8 cellular contexts compared by ENCODE assay signal in genomic region chr9:97982191-97982718, GRCh38. TPM values are rescaled to one million over a fixed set of nuclear protein-coding genes. Genes with fewer than 3 reads are reported as not detected.
DNase-seq lines count a peak whose midpoint lies in the region; ATAC-seq and TF ChIP-seq lines count a peak whose summit lies in the region.

No MANE protein-coding gene starts in this region.

- no peak for DNase-seq in AG09309 (ENCODE audit: low read depth)
- DNase-seq in Jurkat, Clone E6-1 (ENCODE audit: low read depth, low spot score): no peak
- no peak for DNase-seq in central memory CD8-positive, alpha-beta T cell (ENCODE audit: low spot score in 2 of 2)
- no peak for DNase-seq in AG20443 (ENCODE audit: low spot score)
- DNase-seq in central memory CD4-positive, alpha-beta T cell: no peak

- no peak for TF ChIP-seq CTCF in AG09309 (IDR thresholded peaks at IDR 0.05; ENCODE audit: control insufficient read depth, insufficient read depth, low read depth, low read length, missing control alignments)

- no peaks in the 10 kb centered on the region for H3K27me3 Mint-ChIP-seq in central memory CD8-positive, alpha-beta T cell

- peaks cover 19% of the 10 kb centered on the region for H3K36me3 Mint-ChIP-seq in central memory CD8-positive, alpha-beta T cell (ENCODE audit: insufficient read depth)

- H3K9me3 Mint-ChIP-seq in central memory CD8-positive, alpha-beta T cell: no peaks in the 10 kb centered on the region

- peaks cover 28% of the 10 kb centered on the region for H3K4me1 Mint-ChIP-seq in central memory CD8-positive, alpha-beta T cell

- H3K36me3 ChIP-seq in muscle layer of duodenum (ENCODE audit: control insufficient read depth in 1 of 2, insufficient read depth in 2 of 2, low read length in 2 of 2): no peaks in the 10 kb centered on the region

- H3K4me1 ChIP-seq in muscle layer of duodenum (ENCODE audit: control insufficient read depth in 1 of 2, insufficient read depth in 2 of 2, low read length in 2 of 2): peaks cover 7 to 17% of the 10 kb centered on the region in 2 donors

- H3K27me3 ChIP-seq in muscle layer of duodenum (ENCODE audit: low read depth, low read length): no peaks in the 10 kb centered on the region

- H3K4me3 ChIP-seq in AG09309 (ENCODE audit: control insufficient read depth, low read depth, low read length) (peak overlapping the region; percentile 76), muscle layer of duodenum (ENCODE audit: low read depth in 1 of 2, low read length in 2 of 2) (peak overlapping the region; percentile 53 to 88)
- H3K4me3 ChIP-seq in Jurkat, Clone E6-1 (ENCODE audit: low read length): peak overlapping the region; percentile 76

- H3K9me3 ChIP-seq in muscle layer of duodenum (ENCODE audit: control insufficient read depth in 1 of 2, low read length in 2 of 2): no peaks in the 10 kb centered on the region

- no peak overlapping the region for H3K27ac Mint-ChIP-seq in central memory CD8-positive, alpha-beta T cell (ENCODE audit: low read depth)

- no peak for ATAC-seq in central memory CD8-positive, alpha-beta T cell (replicated peaks; ENCODE audit: extremely low read depth, poor library complexity, severe bottlenecking)
- ATAC-seq in HG02759 (IDR thresholded peaks at IDR 0.05; ENCODE audit: unreplicated experiment) (no peak), HG02588 (IDR thresholded peaks at IDR 0.05; ENCODE audit: unreplicated experiment) (no peak)

- peak overlapping the region; percentile 78 for H3K4me3 Mint-ChIP-seq in central memory CD8-positive, alpha-beta T cell

- peak overlapping the region; percentile 7 for H3K27ac ChIP-seq in muscle layer of duodenum (ENCODE audit: low read length)

RNA-seq across cellular contexts. Expression of gene ANP32B, which starts 0.9 kb away (rescaled TPM):
- polyA plus RNA-seq in Jurkat, Clone E6-1 (2012; ENCODE audit: insufficient read depth, insufficient read length): 656 TPM

RNA-seq across cellular contexts. Expression of gene HEMGN, which starts 44.3 kb away (rescaled TPM):
- polyA plus RNA-seq in Jurkat, Clone E6-1 (2012; ENCODE audit: insufficient read depth, insufficient read length): 1.1 TPM

RNA-seq across cellular contexts. Expression of gene TRMO, which starts 60.0 kb away (rescaled TPM):
- polyA plus RNA-seq in Jurkat, Clone E6-1 (2012; ENCODE audit: insufficient read depth, insufficient read length): 7.8 TPM
